ENCODE assay signal across 8 cellular contexts in the genomic region with DNA sequence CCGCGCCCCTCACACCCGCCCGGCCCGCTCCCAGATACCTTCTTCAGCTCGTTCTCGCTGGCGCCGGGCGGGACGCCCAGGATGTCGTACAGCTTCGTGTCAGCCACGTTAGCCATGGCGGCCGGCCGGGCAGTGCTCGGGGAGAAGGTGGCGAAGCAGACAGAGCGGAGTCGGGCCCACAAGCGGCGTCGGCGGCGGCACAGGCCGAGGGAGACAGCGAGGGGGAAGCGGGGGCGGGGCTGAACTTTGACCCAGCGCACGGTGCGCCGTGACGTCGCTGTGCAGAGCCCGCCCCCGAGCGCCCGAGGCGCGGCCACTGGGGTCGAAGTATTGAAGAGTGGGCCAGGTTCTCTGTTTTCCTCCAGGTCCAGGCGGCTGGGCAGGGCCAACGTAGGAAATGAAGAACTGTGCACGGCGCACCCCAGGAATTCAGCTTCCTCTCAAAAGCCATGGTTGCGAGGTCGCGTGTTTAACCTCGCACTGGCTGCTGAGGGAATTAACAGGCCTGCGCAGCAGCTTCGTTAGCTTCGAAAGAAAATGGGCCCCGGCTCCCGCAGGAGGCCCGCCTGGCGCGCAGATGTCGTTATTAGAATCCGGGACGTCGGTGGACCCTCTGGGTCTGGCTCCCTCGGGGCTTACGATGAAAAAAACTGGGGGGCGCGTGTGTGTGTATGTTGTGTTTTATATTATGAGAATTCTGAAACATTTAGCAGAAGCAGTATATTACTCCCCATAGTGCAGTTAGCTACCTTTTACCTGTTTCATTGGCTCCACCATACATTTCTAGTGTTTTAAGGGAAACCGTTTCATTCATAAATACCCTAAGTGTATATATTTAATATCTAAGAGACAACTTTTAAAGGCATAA. TPM values are rescaled to one million over a fixed set of nuclear protein-coding genes. Genes with fewer than 3 reads are reported as not detected.
DNase-seq lines count a peak whose midpoint lies in the region; ATAC-seq and TF ChIP-seq lines count a peak whose summit lies in the region.

A gene (minus strand): TSS at position 218 of the 868 bp plus-strand sequence. CDS start 102 bp downstream, at position 116.

- H2AFZ ChIP-seq in GM23248, result peak within 1 kb of the TSS; percentile 84

- H3K27me3 Mint-ChIP-seq in activated T-helper 2 cell treated with anti-CD3 and anti-CD28 coated beads, Interferon-gamma antibody, Interleukin-2, Interleukin-4, amounts not matched to agents 10 μg/mL and 5 μg/mL and 100 μg/mL, durations not matched to agents 14 hours and 24 hours and 36 hours (ENCODE audit: low read depth), result no peaks in the 10 kb centered on the region
- no peaks in the 10 kb centered on the region for H3K27me3 Mint-ChIP-seq in natural killer cell treated with Interleukin-12 subunit alpha and Interleukin-12 subunit beta and Interleukin-15 and Interleukin-18, amount 100 ng/mL, for 72 hours

- peaks cover 45% of the 10 kb centered on the region for H3K4me1 Mint-ChIP-seq in activated T-helper 2 cell treated with anti-CD3 and anti-CD28 coated beads, Interferon-gamma antibody, Interleukin-2, Interleukin-4, amounts not matched to agents 10 μg/mL and 5 μg/mL and 100 μg/mL, durations not matched to agents 14 hours and 24 hours and 36 hours (ENCODE audit: low read depth)
- peaks cover 31 to 37% of the 10 kb centered on the region in 2 donors for H3K4me1 Mint-ChIP-seq in natural killer cell treated with Interleukin-12 subunit alpha and Interleukin-12 subunit beta and Interleukin-15 and Interleukin-18, amount 100 ng/mL, for 72 hours (ENCODE audit: low read depth in 2 of 2)

- H3K4me3 Mint-ChIP-seq in activated T-helper 2 cell treated with anti-CD3 and anti-CD28 coated beads, Interferon-gamma antibody, Interleukin-2, Interleukin-4, amounts not matched to agents 10 μg/mL and 5 μg/mL and 100 μg/mL, durations not matched to agents 14 hours and 24 hours and 36 hours (ENCODE audit: low read depth), result peak within 1 kb of the TSS; percentile 98
- peak within 1 kb of the TSS; percentile 97 for H3K4me3 Mint-ChIP-seq in natural killer cell treated with Interleukin-12 subunit alpha and Interleukin-12 subunit beta and Interleukin-15 and Interleukin-18, amount 100 ng/mL, for 72 hours

- H3K4me1 ChIP-seq in GM23248 (ENCODE audit: insufficient read depth), result peaks cover 21% of the 10 kb centered on the region

- WGBS in GM23248 (ENCODE audit: low coverage in 1 of 2, low lambda C conversion rate in 2 of 2, missing lambda C conversion rate in 2 of 2), 2 experiments, result 0 to 1% methylated on average over 54 to 68 of the region's 68 CpGs

- DNase-seq in EH (ENCODE audit: low read depth), result peak; percentile 87
- peak; percentile 96 for DNase-seq in GM23248
- DNase-seq in Kasumi-1 (lab: John Stamatoyannopoulos, UW), result peak; percentile 100
- DNase-seq in RPMI8226, result peak; percentile 96
- DNase-seq in activated T-helper 2 cell treated with anti-CD3 and anti-CD28 coated beads, Interferon-gamma antibody, Interleukin-2, Interleukin-4, amounts not matched to agents 10 μg/mL and 5 μg/mL and 100 μg/mL, durations not matched to agents 14 hours and 24 hours and 36 hours (ENCODE audit: low spot score), result peak; percentile 87
- DNase-seq in fibroblast of pulmonary artery (ENCODE audit: low read depth), result peak; percentile 89
- DNase-seq in natural killer cell treated with Interleukin-12 subunit alpha and Interleukin-12 subunit beta and Interleukin-15 and Interleukin-18, amount 100 ng/mL, for 72 hours (ENCODE audit: low spot score), result peak; percentile 91
- DNase-seq in stimulated activated naive CD4-positive, alpha-beta T cell treated with Interleukin-2 at 50 U/mL for 16 hours (lab: John Stamatoyannopoulos, UW), result peak; percentile 91

- intact Hi-C loops in activated T-helper 2 cell treated with anti-CD3 and anti-CD28 coated beads, Interferon-gamma antibody, Interleukin-2, Interleukin-4, amounts not matched to agents 10 μg/mL and 5 μg/mL and 100 μg/mL, durations not matched to agents 14 hours and 24 hours and 36 hours (cut with micrococcal nuclease), result loop anchor here (2.0 to 10.0 kb wide), 5 partner anchors 63 to 1641 kb away; a partner anchor contains a TSS

- H3F3A ChIP-seq in GM23248 (ENCODE audit: insufficient read depth), result peaks cover 8% of the 10 kb centered on the region

- H3K9me3 ChIP-seq in GM23248 (ENCODE audit: low read depth), result no peaks in the 10 kb centered on the region

- peaks cover 16% of the 10 kb centered on the region; the same call in 1 of the 2 replicates for H3K36me3 ChIP-seq in GM23248 (ENCODE audit: low read depth)

- peak within 1 kb of the TSS; percentile 97 for H3K9ac ChIP-seq in GM23248

- H3K4me2 ChIP-seq in GM23248 (ENCODE audit: unreplicated experiment), result peak within 1 kb of the TSS; percentile 93

- peaks cover 48% of the 10 kb centered on the region for H3K79me2 ChIP-seq in GM23248 (ENCODE audit: insufficient read depth)

- TF ChIP-seq CTCF in fibroblast of pulmonary artery (IDR thresholded peaks at IDR 0.05; ENCODE audit: low read length, missing control alignments), result no peak

- H3K9me2 ChIP-seq in GM23248 (ENCODE audit: insufficient read depth), result no peaks in the 10 kb centered on the region

- H3K4me3 ChIP-seq in GM23248 (peak within 1 kb of the TSS; percentile 93), fibroblast of pulmonary artery (replicated peaks; ENCODE audit: low read depth, low read length) (peak within 1 kb of the TSS; percentile 86)

- H3K9me3 Mint-ChIP-seq in activated T-helper 2 cell treated with anti-CD3 and anti-CD28 coated beads, Interferon-gamma antibody, Interleukin-2, Interleukin-4, amounts not matched to agents 10 μg/mL and 5 μg/mL and 100 μg/mL, durations not matched to agents 14 hours and 24 hours and 36 hours, result no peaks in the 10 kb centered on the region
- no peaks in the 10 kb centered on the region for H3K9me3 Mint-ChIP-seq in natural killer cell treated with Interleukin-12 subunit alpha and Interleukin-12 subunit beta and Interleukin-15 and Interleukin-18, amount 100 ng/mL, for 72 hours

- no peaks in the 10 kb centered on the region for H4K20me1 ChIP-seq in GM23248 (ENCODE audit: insufficient read depth)

- H3K27ac Mint-ChIP-seq in activated T-helper 2 cell treated with anti-CD3 and anti-CD28 coated beads, Interferon-gamma antibody, Interleukin-2, Interleukin-4, amounts not matched to agents 10 μg/mL and 5 μg/mL and 100 μg/mL, durations not matched to agents 14 hours and 24 hours and 36 hours, result peak within 1 kb of the TSS; percentile 96
- H3K27ac Mint-ChIP-seq in natural killer cell treated with Interleukin-12 subunit alpha and Interleukin-12 subunit beta and Interleukin-15 and Interleukin-18, amount 100 ng/mL, for 72 hours, result peak within 1 kb of the TSS; percentile 98

- peaks cover 34% of the 10 kb centered on the region for H3K36me3 Mint-ChIP-seq in activated T-helper 2 cell treated with anti-CD3 and anti-CD28 coated beads, Interferon-gamma antibody, Interleukin-2, Interleukin-4, amounts not matched to agents 10 μg/mL and 5 μg/mL and 100 μg/mL, durations not matched to agents 14 hours and 24 hours and 36 hours (ENCODE audit: low read depth)
- peaks cover 13% of the 10 kb centered on the region for H3K36me3 Mint-ChIP-seq in natural killer cell treated with Interleukin-12 subunit alpha and Interleukin-12 subunit beta and Interleukin-15 and Interleukin-18, amount 100 ng/mL, for 72 hours

- H3K27me3 ChIP-seq in GM23248 (replicated peaks; ENCODE audit: insufficient read depth), result no peaks in the 10 kb centered on the region

- in situ Hi-C loops in GM23248 (cut with MboI), result no loop called here

- peak; percentile 97 to 99 for ATAC-seq in natural killer cell treated with Interleukin-12 subunit alpha and Interleukin-12 subunit beta and Interleukin-15 and Interleukin-18, amount 100 ng/mL, for 72 hours

- peak within 1 kb of the TSS; percentile 93 for H3K27ac ChIP-seq in GM23248

RNA-seq across cellular contexts. Expression of the gene that starts here (rescaled TPM):
- 66.6 and 73.3 TPM in 2 replicates for total RNA-seq in GM23248 (2014; rRNA removed; shearing (Covaris generic))
- polyA plus RNA-seq in GM23248 (2016; fragmentation: Nextera tagmentation; extraction: Ambion mirVana), result 89.4 and 97.3 TPM in 2 replicates
- 65.9 and 74.4 TPM in 2 replicates for total RNA-seq in activated T-helper 2 cell treated with anti-CD3 and anti-CD28 coated beads, Interferon-gamma antibody, Interleukin-2, Interleukin-4, amounts not matched to agents 10 μg/mL and 5 μg/mL and 100 μg/mL, durations not matched to agents 14 hours and 24 hours and 36 hours
- 10 to 100 TPM; 54.0 to 58.4 TPM for total RNA-seq in natural killer cell treated with Interleukin-12 subunit alpha and Interleukin-12 subunit beta and Interleukin-15 and Interleukin-18, amount 100 ng/mL, for 72 hours

Comparison
In these comparisons a context has a peak if more than half of its experiments do, and no peak if none do; other contexts are left out.
1. Peak in every context shown above with its lines: DNase-seq, ATAC-seq, H3K4me3 ChIP-seq and H3K27ac ChIP-seq.